In genomic region chr1:4305526-4306301, GRCh38 we compare ENCODE assay signal across 28 cellular contexts.
"Had no signal": no experiment of that assay in that cellular context is flagged by ENCODE, and none has a peak within 500 bp of the region (broad histone marks: within the 10 kb centered on the region; RNA-seq: fewer than 3 reads in every experiment).

No MANE protein-coding gene starts in this region.

- FAIRE-seq: bronchial epithelial cell, colon, islet of Langerhans had no signal

- H3K36me3 ChIP-seq: gastrocnemius medialis, left ventricle myocardium inferior, neutrophil, ovary, transverse colon, uterus had no signal

- H3K4me3 ChIP-seq: gastrocnemius medialis, left ventricle myocardium inferior, ovary, skin epidermis, testis, transverse colon, uterus had no signal

- ATAC-seq: activated CD8-positive, alpha-beta T cell treated with anti-CD3 and anti-CD28 coated beads for 36 hours; activated naive CD4-positive, alpha-beta T cell treated with anti-CD3 and anti-CD28 coated beads, Interleukin-2, amount 50 U/mL, for 72 hours; activated T-cell treated with anti-CD3 and anti-CD28 coated beads, Interleukin-2, amount 50 U/mL, for 72 hours; gastrocnemius medialis; sciatic nerve; stimulated activated naive CD8-positive, alpha-beta T cell treated with anti-CD3 and anti-CD28 coated beads, Interleukin-15, Interleukin-2, amounts not matched to agents 100 U/mL and 50 U/mL, for 24 hours; WTC11 had no signal

- H3K4me1 ChIP-seq: gastrocnemius medialis, left ventricle myocardium inferior, testis, transverse colon, uterus had no signal

- H3K9me3 ChIP-seq: gastrocnemius medialis, left ventricle myocardium inferior, neutrophil, ovary, testis, transverse colon, uterus had no signal

- H3K27me3 Mint-ChIP-seq: activated CD8-positive, alpha-beta T cell treated with anti-CD3 and anti-CD28 coated beads for 36 hours had no signal

- H3K4me3 Mint-ChIP-seq: activated CD8-positive, alpha-beta T cell treated with anti-CD3 and anti-CD28 coated beads for 36 hours; activated T-cell treated with anti-CD3 and anti-CD28 coated beads, Interleukin-2, amount 50 U/mL, for 72 hours; nephron; T-helper 1 cell treated with Interleukin-12 subunit alpha and Interleukin-12 subunit beta and Interleukin-4 antibody, amounts not matched to agents 30 μg/mL and 1 μg/mL, for 36 hours; WTC11 had no signal

- H3K27ac Mint-ChIP-seq: activated CD8-positive, alpha-beta T cell treated with anti-CD3 and anti-CD28 coated beads for 36 hours; activated naive CD4-positive, alpha-beta T cell treated with anti-CD3 and anti-CD28 coated beads, Interleukin-2, amount 50 U/mL, for 72 hours; activated T-cell treated with anti-CD3 and anti-CD28 coated beads, Interleukin-2, amount 50 U/mL, for 72 hours; nephron; progenitor cell of endocrine pancreas; T-helper 1 cell treated with Interleukin-12 subunit alpha and Interleukin-12 subunit beta and Interleukin-4 antibody, amounts not matched to agents 30 μg/mL and 1 μg/mL, for 36 hours; WTC11 had no signal

- H3K4me1 Mint-ChIP-seq: nephron, WTC11 had no signal

- DNase-seq: activated CD4-positive, alpha-beta T cell treated with anti-CD3 and anti-CD28 coated beads, Interleukin-2, amount 50 U/mL, for 1 hour; activated CD8-positive, alpha-beta T cell treated with anti-CD3 and anti-CD28 coated beads for 36 hours; activated naive CD4-positive, alpha-beta T cell; activated T-cell treated with anti-CD3 and anti-CD28 coated beads for 4 hours; activated T-cell treated with anti-CD3 and anti-CD28 coated beads, Interleukin-2, amount 50 U/mL, for 72 hours; effector CD8-positive, alpha-beta T cell; gastrocnemius medialis; glutamatergic neuron; left ventricle myocardium inferior; ovary; stimulated activated CD4-positive, alpha-beta T cell treated with anti-CD3 and anti-CD28 coated beads, Interleukin-12 subunit alpha, Interleukin-12 subunit beta, amount 100 ng/mL, for 4 hours; stimulated activated CD4-positive, alpha-beta T cell treated with anti-CD3 and anti-CD28 coated beads, Interleukin-4, amount 100 ng/mL, for 1 hour; stimulated activated naive CD8-positive, alpha-beta T cell treated with anti-CD3 and anti-CD28 coated beads, Interleukin-15, Interleukin-2, amounts not matched to agents 100 U/mL and 50 U/mL, for 24 hours; T-helper 9 cell; testis; transverse colon; uterus had no signal

- H3K36me3 Mint-ChIP-seq: activated naive CD4-positive, alpha-beta T cell treated with anti-CD3 and anti-CD28 coated beads, Interleukin-2, amount 50 U/mL, for 72 hours had no signal

- H3K27me3 ChIP-seq: gastrocnemius medialis, neutrophil, ovary, testis, transverse colon, uterus had no signal

- H3K27ac ChIP-seq: gastrocnemius medialis, left ventricle myocardium inferior, neutrophil, ovary, skin epidermis, testis, transverse colon, uterus had no signal
